ENCODE assay signal across 21 cellular contexts in the genomic region with DNA sequence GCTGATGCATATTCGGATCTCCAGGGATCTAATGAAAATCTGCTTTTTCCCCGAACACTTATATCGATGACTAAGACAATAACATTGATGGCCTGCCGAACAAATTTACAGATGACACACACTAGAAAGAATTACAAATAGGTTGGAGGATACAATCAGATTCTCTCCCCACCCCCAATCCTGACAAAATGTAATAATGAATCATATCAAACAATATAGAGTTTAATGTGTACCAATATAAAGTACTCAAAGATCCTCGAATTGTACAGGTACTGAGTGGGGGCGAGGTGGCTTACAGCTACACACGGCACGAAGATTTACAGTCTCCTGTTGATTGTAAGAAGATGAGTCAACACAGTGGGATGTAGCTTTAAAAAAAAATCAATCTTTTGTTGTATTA.
DNase-seq lines count a peak whose midpoint lies in the region; ATAC-seq and TF ChIP-seq lines count a peak whose summit lies in the region.
"Had no signal": no experiment of that assay in that cellular context is flagged by ENCODE, and none has a peak within 500 bp of the region (broad histone marks: within the 10 kb centered on the region; RNA-seq: fewer than 3 reads in every experiment).

No MANE protein-coding gene starts in this region.

- H3K4me2 ChIP-seq in PC-3 (ENCODE audit: low read length) (peak overlapping the region; percentile 77), osteoblast (ENCODE audit: insufficient read depth, low read length) (no peak overlapping the region)
- H3K4me2 ChIP-seq: KMS-11 had no signal

- H3K4me1 ChIP-seq in PC-3 (ENCODE audit: insufficient read depth, low read length) (peaks cover 17% of the 10 kb centered on the region), osteoblast (ENCODE audit: insufficient read depth, low read length) (peaks cover 12% of the 10 kb centered on the region)
- H3K4me1 ChIP-seq: Caco-2 had no signal

- H2AFZ ChIP-seq in PC-3 (ENCODE audit: low read length) = no peak overlapping the region
- no peak overlapping the region for H2AFZ ChIP-seq in osteoblast (ENCODE audit: low read length)
- H2AFZ ChIP-seq: GM23248 had no signal

- H3K27me3 ChIP-seq in PC-3 (ENCODE audit: low read length) = no peaks in the 10 kb centered on the region
- no peaks in the 10 kb centered on the region for H3K27me3 ChIP-seq in osteoblast (ENCODE audit: insufficient read depth, low read length)

- no peak for TF ChIP-seq CTCF in PC-3 (conservative IDR thresholded peaks at IDR 0.05; ENCODE audit: low read depth, low read length)
- no peak for TF ChIP-seq CTCF in astrocyte of the spinal cord (IDR thresholded peaks at IDR 0.05; ENCODE audit: low read depth, low read length)
- TF ChIP-seq CTCF in osteoblast (IDR thresholded peaks at IDR 0.05; ENCODE audit: extremely low read depth, low read depth, low read length) = no peak

- no peaks in the 10 kb centered on the region for H3K36me3 ChIP-seq in PC-3 (ENCODE audit: low read depth, low read length)
- H3K36me3 ChIP-seq in osteoblast (ENCODE audit: insufficient read depth, low read length) = no peaks in the 10 kb centered on the region

- CTCF ChIA-PET in PC-3 (lab: Charles Lee) = no interaction called here

- H3F3A ChIP-seq in PC-3 (ENCODE audit: low read length, unreplicated experiment) = no peaks in the 10 kb centered on the region

- in situ Hi-C loops in astrocyte of the spinal cord (cut with HindIII; ENCODE audit: low sequenced_read_pairs) = no loop called here

- H3K9me2 ChIP-seq in PC-3 (replicated peaks; ENCODE audit: low read length) = no peaks in the 10 kb centered on the region

- H3K9me3 ChIP-seq in PC-3 (ENCODE audit: low read length) = no peaks in the 10 kb centered on the region
- H3K9me3 ChIP-seq in osteoblast (ENCODE audit: low read depth, low read length) = no peaks in the 10 kb centered on the region
- H3K9me3 ChIP-seq: Caco-2 had no signal

- POLR2A ChIA-PET in PC-3 (lab: Charles Lee; ENCODE audit: unreplicated experiment) = interaction anchor here (0.6 to 0.9 kb wide), 4 partner anchors 19 to 373 kb away, joined by 3 to 8 read pairs (median 6); no protein-coding TSS in a partner anchor

- peak; percentile 57 for DNase-seq in HCEC 1CT
- DNase-seq in PC-3 = peak; percentile 87
- peak; percentile 11 for DNase-seq in astrocyte of the spinal cord (ENCODE audit: low read depth, low spot score)
- peak; percentile 52 for DNase-seq in osteoblast (ENCODE audit: insufficient read length, low spot score, missing footprints)
- no peak for DNase-seq in Kasumi-1 (lab: John Stamatoyannopoulos, UW)
- no peak for DNase-seq in GM03348 (ENCODE audit: low spot score)
- DNase-seq in SKM-1 treated with dmso at 0.1 percent for 144 hours (lab: John Stamatoyannopoulos, UW; ENCODE audit: unreplicated experiment) = no peak
- no peak for DNase-seq in stimulated activated naive CD4-positive, alpha-beta T cell (lab: John Stamatoyannopoulos, UW)
- DNase-seq: Caco-2; CD4-positive, CD25-positive, alpha-beta regulatory T cell; GM23248; MM.1S; NCI-H1092 treated with DMSO at 0.1 percent for 48 hours; NCI-H1694 treated with DMSO at 0.1 percent for 48 hours; NCI-H446; NK-92 treated with Interleukin-12 subunit alpha and Interleukin-12 subunit beta, amount 100 ng/mL, for 24 hours; OCI-M1; T-helper 1 cell had no signal

- peak overlapping the region; percentile 97 for H3K27ac ChIP-seq in PC-3 (ENCODE audit: low read length)
- no peak overlapping the region for H3K27ac ChIP-seq in osteoblast (ENCODE audit: low read depth, low read length)
- H3K27ac ChIP-seq: GM23248, KMS-11 had no signal

- H3K9ac ChIP-seq in PC-3 (ENCODE audit: low read length) = peak overlapping the region; percentile 73
- H3K9ac ChIP-seq: GM23248, KMS-11 had no signal

- H3K79me2 ChIP-seq in PC-3 (ENCODE audit: low read length) (no peaks in the 10 kb centered on the region), osteoblast (ENCODE audit: insufficient read depth, low read length) (no peaks in the 10 kb centered on the region)

- BruUV-seq in PC-3 (replicated peaks; lab: Mats Ljungman, UMichigan) = no TSS peak

- peak; percentile 93 for ATAC-seq in PC-3
- ATAC-seq: GM12878, HepG2 had no signal

- intact Hi-C loops in PC-3 (cut with micrococcal nuclease) = loop anchor here (1.0 kb wide), 2 partner anchors 19 to 35 kb away; no protein-coding TSS in a partner anchor

- H4K20me1 ChIP-seq in PC-3 (ENCODE audit: low read length) (no peaks in the 10 kb centered on the region), osteoblast (ENCODE audit: insufficient read depth, low read length) (no peaks in the 10 kb centered on the region)

- H3K4me3 ChIP-seq in PC-3 (ENCODE audit: low read length) (peak overlapping the region; percentile 39; the same call in 1 of the 2 replicates), astrocyte of the spinal cord (ENCODE audit: low read depth, low read length) (no peak overlapping the region), osteoblast (ENCODE audit: insufficient read depth, low read length) (no peak overlapping the region)
- H3K4me3 ChIP-seq: GM12878, GM23248 had no signal

Comparison
In these comparisons a context has a peak if more than half of its experiments do, and no peak if none do; other contexts are left out.
1. DNase-seq: peak in HCEC 1CT (single experiment), PC-3 (single experiment), astrocyte of the spinal cord (single experiment) and osteoblast (single experiment); none in Kasumi-1 (0 of 2), GM03348 (single experiment), SKM-1 treated with dmso at 0.1 percent for 144 hours (single experiment) and stimulated activated naive CD4-positive, alpha-beta T cell (0 of 6).